In the genomic region with DNA sequence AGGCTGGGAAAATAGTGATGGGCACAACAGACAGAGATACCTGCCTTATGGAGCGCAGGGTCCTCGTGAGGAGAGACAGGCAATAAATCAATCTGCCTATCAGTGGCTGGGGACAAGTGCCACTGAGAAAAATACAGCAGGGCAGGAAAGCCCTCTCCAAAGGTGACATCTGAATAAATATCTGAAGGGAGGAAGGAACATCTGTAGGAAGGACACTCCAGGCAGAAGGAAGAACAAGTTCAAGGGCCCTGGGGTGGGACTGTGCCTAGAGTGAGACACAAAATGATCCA, we compare ENCODE assay signal across 22 cellular contexts.
"Had no signal": no experiment of that assay in that cellular context is flagged by ENCODE, and none has a peak within 500 bp of the region (broad histone marks: within the 10 kb centered on the region; RNA-seq: fewer than 3 reads in every experiment).

No MANE protein-coding gene starts in this region.

- H3K9me3 Mint-ChIP-seq: activated CD8-positive, alpha-beta T cell treated with anti-CD3 and anti-CD28 coated beads for 36 hours; activated naive CD4-positive, alpha-beta T cell treated with anti-CD3 and anti-CD28 coated beads, Interleukin-2, amount 10 ng/mL, durations not matched to agents 7 days and 5 days; activated naive CD8-positive, alpha-beta T cell treated with anti-CD3 and anti-CD28 coated beads, Interleukin-2, amount 50 U/mL, for 24 hours; activated T-helper 2 cell treated with anti-CD3 and anti-CD28 coated beads, Interferon-gamma antibody, Interleukin-2, Interleukin-4, amounts not matched to agents 10 μg/mL and 5 μg/mL and 100 μg/mL, durations not matched to agents 14 hours and 24 hours and 36 hours; effector memory CD8-positive, alpha-beta T cell; memory B cell; naive thymus-derived CD8-positive, alpha-beta T cell had no signal

- H3K9ac ChIP-seq: parathyroid adenoma had no signal

- H3K4me1 Mint-ChIP-seq: activated naive CD4-positive, alpha-beta T cell treated with anti-CD3 and anti-CD28 coated beads, Interleukin-2, amount 10 ng/mL, durations not matched to agents 7 days and 5 days; naive thymus-derived CD8-positive, alpha-beta T cell had no signal

- H3K4me1 ChIP-seq: parathyroid adenoma had no signal

- H3K4me3 Mint-ChIP-seq: activated CD8-positive, alpha-beta T cell treated with anti-CD3 and anti-CD28 coated beads for 36 hours; activated naive CD4-positive, alpha-beta T cell treated with anti-CD3 and anti-CD28 coated beads, Interleukin-2, amount 10 ng/mL, durations not matched to agents 7 days and 5 days; activated naive CD8-positive, alpha-beta T cell treated with anti-CD3 and anti-CD28 coated beads, Interleukin-2, amount 50 U/mL, for 24 hours; effector memory CD8-positive, alpha-beta T cell; memory B cell; naive thymus-derived CD8-positive, alpha-beta T cell had no signal

- H3K79me2 ChIP-seq: parathyroid adenoma had no signal

- ATAC-seq: activated CD8-positive, alpha-beta T cell treated with anti-CD3 and anti-CD28 coated beads for 36 hours; activated naive CD8-positive, alpha-beta T cell treated with anti-CD3 and anti-CD28 coated beads, Interleukin-2, amount 50 U/mL, for 24 hours; effector memory CD8-positive, alpha-beta T cell; naive thymus-derived CD8-positive, alpha-beta T cell; SK-N-SH treated with all-trans-retinoic acid at 6 μM for 48 hours had no signal

- H3K27me3 Mint-ChIP-seq: activated CD8-positive, alpha-beta T cell treated with anti-CD3 and anti-CD28 coated beads for 36 hours; activated naive CD8-positive, alpha-beta T cell treated with anti-CD3 and anti-CD28 coated beads, Interleukin-2, amount 50 U/mL, for 24 hours; effector memory CD8-positive, alpha-beta T cell; naive thymus-derived CD8-positive, alpha-beta T cell had no signal

- H3K4me3 ChIP-seq: sigmoid colon, spleen, tibial nerve had no signal

- DNase-seq: activated CD4-positive, alpha-beta T cell treated with anti-CD3 and anti-CD28 coated beads for 48 hours; activated CD4-positive, CD25-positive, alpha-beta regulatory T cell; activated CD8-positive, alpha-beta T cell treated with anti-CD3 and anti-CD28 coated beads for 36 hours; activated naive CD4-positive, alpha-beta T cell treated with anti-CD3 and anti-CD28 coated beads, Interleukin-2, amount 10 ng/mL, durations not matched to agents 7 days and 5 days; activated naive CD8-positive, alpha-beta T cell treated with anti-CD3 and anti-CD28 coated beads, Interleukin-2, amount 50 U/mL, for 24 hours; activated T-cell treated with anti-CD3 and anti-CD28 coated beads, Interleukin-2, amount 50 U/mL, for 1 hour; dermis blood vessel endothelial cell; effector memory CD8-positive, alpha-beta T cell; foreskin fibroblast; sigmoid colon; stimulated activated naive CD4-positive, alpha-beta T cell treated with Interleukin-2 at 50 U/mL for 16 hours; T-helper 1 cell; T-helper 9 cell had no signal

- H3K27me3 ChIP-seq: neutrophil, sigmoid colon, spleen, tibial nerve had no signal

- H3K27ac ChIP-seq: epithelial cell of prostate, neutrophil, parathyroid adenoma, sigmoid colon, spleen, tibial nerve had no signal

- H3K36me3 Mint-ChIP-seq: activated naive CD4-positive, alpha-beta T cell treated with anti-CD3 and anti-CD28 coated beads, Interleukin-2, amount 10 ng/mL, durations not matched to agents 7 days and 5 days; memory B cell; naive thymus-derived CD8-positive, alpha-beta T cell had no signal

- H3K27ac Mint-ChIP-seq: activated CD8-positive, alpha-beta T cell treated with anti-CD3 and anti-CD28 coated beads for 36 hours; activated naive CD4-positive, alpha-beta T cell treated with anti-CD3 and anti-CD28 coated beads, Interleukin-2, amount 10 ng/mL, durations not matched to agents 7 days and 5 days; activated naive CD8-positive, alpha-beta T cell treated with anti-CD3 and anti-CD28 coated beads, Interleukin-2, amount 50 U/mL, for 24 hours; activated T-helper 2 cell treated with anti-CD3 and anti-CD28 coated beads, Interferon-gamma antibody, Interleukin-2, Interleukin-4, amounts not matched to agents 10 μg/mL and 5 μg/mL and 100 μg/mL, durations not matched to agents 14 hours and 24 hours and 36 hours; effector memory CD8-positive, alpha-beta T cell; memory B cell; naive thymus-derived CD8-positive, alpha-beta T cell had no signal

- H2AFZ ChIP-seq: parathyroid adenoma had no signal

- H3K9me3 ChIP-seq: neutrophil, sigmoid colon, spleen, tibial nerve had no signal
